ENCODE assay signal across 1 cellular context in genomic region chr5:119309290-119309818, GRCh38.
TF ChIP-seq lines count a peak whose summit lies in the region.

No MANE protein-coding gene starts in this region.

TF ChIP-seq in K562, 482 proteins besides CTCF, POLR2A, EP300 and RAD21 (continued from another document):
- 0 out of 4 replicates have a peak, but pooled peaks of 1 of the 2 experiments have one; percentile 35 for TF ChIP-seq ZNF639 (CRISPR knock-in tag; conservative IDR thresholded peaks at IDR 0.05 in 1 of 2, IDR thresholded peaks at IDR 0.05 in 1 of 2)
- TF ChIP-seq ID3 (CRISPR knock-in tag; IDR thresholded peaks at IDR 0.05), result no peak
- 0 out of 2 replicates have a peak, but pooled peaks have one; percentile 41 for TF ChIP-seq ID3 (tag; IDR thresholded peaks at IDR 0.05)
- no peak for TF ChIP-seq E2F1 (CRISPR knock-in tag; IDR thresholded peaks at IDR 0.05)
- no peak for TF ChIP-seq DACH1 (IDR thresholded peaks at IDR 0.05; ENCODE audit: partially characterized antibody)
- TF ChIP-seq CREM (IDR thresholded peaks at IDR 0.05; ENCODE audit: low read depth), result no peak
- TF ChIP-seq ATF1 (CRISPR knock-in tag; IDR thresholded peaks at IDR 0.05), result no peak
- no peak for TF ChIP-seq ATF1 (tag; IDR thresholded peaks at IDR 0.05)
- TF ChIP-seq NEUROD1 (IDR thresholded peaks at IDR 0.05; ENCODE audit: borderline replicate concordance, low read depth, low read length, partially characterized antibody), result no peak
